20 cellular contexts compared by ENCODE assay signal in the genomic region with DNA sequence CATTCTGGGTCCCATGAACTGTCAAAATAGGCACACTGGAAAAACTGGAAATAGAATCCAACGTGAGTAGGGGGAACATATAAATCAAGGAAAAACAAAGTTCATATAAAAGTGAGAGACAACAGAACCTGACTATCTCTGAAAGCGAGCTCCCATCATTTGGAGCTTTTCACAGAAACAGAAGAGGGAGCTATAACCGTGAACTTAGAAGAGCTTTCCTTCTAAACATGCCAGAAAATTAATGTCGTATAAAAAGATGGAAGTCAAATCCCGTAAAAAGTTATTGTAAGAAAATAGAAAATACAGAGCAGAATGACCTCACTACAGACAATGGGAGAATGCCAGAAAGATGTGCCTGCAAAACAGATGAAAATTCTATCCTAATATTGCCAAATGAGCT. TPM values are rescaled to one million over a fixed set of nuclear protein-coding genes. Genes with fewer than 3 reads are reported as not detected.
DNase-seq lines count a peak whose midpoint lies in the region; ATAC-seq and TF ChIP-seq lines count a peak whose summit lies in the region.
"Had no signal": no experiment of that assay in that cellular context is flagged by ENCODE, and none has a peak within 500 bp of the region (broad histone marks: within the 10 kb centered on the region; RNA-seq: fewer than 3 reads in every experiment).

No MANE protein-coding gene starts in this region.

- H3K9me3 ChIP-seq in Loucy (ENCODE audit: insufficient read depth, low read depth, low read length) (no peaks in the 10 kb centered on the region), osteoblast (ENCODE audit: low read depth, low read length) (no peaks in the 10 kb centered on the region)
- H3K9me3 ChIP-seq: esophagus muscularis mucosa, left ventricle myocardium inferior, spleen, transverse colon had no signal

- no peak overlapping the region for H3K4me2 ChIP-seq in Loucy (ENCODE audit: low read depth, low read length, poor library complexity, severe bottlenecking)
- peak overlapping the region; percentile 2 for H3K4me2 ChIP-seq in osteoblast (ENCODE audit: insufficient read depth, low read length)

- peaks cover 7% of the 10 kb centered on the region for H3K27me3 Mint-ChIP-seq in chondrocyte (ENCODE audit: low read depth)
- H3K27me3 Mint-ChIP-seq: dendritic cell treated with granulocyte-macrophage colony-stimulating factor and Interleukin-4, amounts not matched to agents 40 ng/mL and 50 ng/mL, for 4 days had no signal

- H3K79me2 ChIP-seq in Loucy (ENCODE audit: insufficient read depth, low read length) (no peaks in the 10 kb centered on the region), osteoblast (ENCODE audit: insufficient read depth, low read length) (no peaks in the 10 kb centered on the region)

- WGBS in lower leg skin, 2 donors = 19 to 45% methylated on average over 5 of the region's 5 CpGs

- no peak overlapping the region for H2AFZ ChIP-seq in Loucy (ENCODE audit: low read length)
- H2AFZ ChIP-seq in osteoblast (ENCODE audit: low read length) = no peak overlapping the region

- H3K27ac Mint-ChIP-seq in chondrocyte (ENCODE audit: unreplicated experiment) = no peak overlapping the region
- H3K27ac Mint-ChIP-seq: dendritic cell treated with granulocyte-macrophage colony-stimulating factor and Interleukin-4, amounts not matched to agents 40 ng/mL and 50 ng/mL, for 4 days; stimulated activated memory B cell treated with anti-CD40 and anti-IgM and Interleukin-4, amounts not matched to agents 10 μg/mL and 1 μg/mL and 100 μg/mL, for 72 hours had no signal

- H3K4me1 Mint-ChIP-seq in chondrocyte (ENCODE audit: low read depth) = no peaks in the 10 kb centered on the region
- H3K4me1 Mint-ChIP-seq: stimulated activated memory B cell treated with anti-CD40 and anti-IgM and Interleukin-4, amounts not matched to agents 10 μg/mL and 1 μg/mL and 100 μg/mL, for 72 hours had no signal

- no peaks in the 10 kb centered on the region for H3K9me2 ChIP-seq in Loucy (replicated peaks; ENCODE audit: low read depth, low read length)

- no peak overlapping the region for H3K27ac ChIP-seq in osteoblast (ENCODE audit: low read depth, low read length)
- H3K27ac ChIP-seq: esophagus muscularis mucosa, left ventricle myocardium inferior, spleen, transverse colon had no signal

- H4K20me1 ChIP-seq in Loucy (ENCODE audit: insufficient read depth, low read length, poor library complexity, severe bottlenecking) = no peaks in the 10 kb centered on the region
- H4K20me1 ChIP-seq in osteoblast (ENCODE audit: insufficient read depth, low read length) = no peaks in the 10 kb centered on the region

- H3K4me1 ChIP-seq in Loucy (ENCODE audit: insufficient read depth, low read length, poor library complexity, severe bottlenecking) = no peaks in the 10 kb centered on the region
- peaks cover 8% of the 10 kb centered on the region for H3K4me1 ChIP-seq in osteoblast (ENCODE audit: insufficient read depth, low read length)
- H3K4me1 ChIP-seq: esophagus muscularis mucosa, left ventricle myocardium inferior, spleen, transverse colon had no signal

- H3K27me3 ChIP-seq in Loucy (ENCODE audit: insufficient read depth, low read length, poor library complexity, severe bottlenecking) (no peaks in the 10 kb centered on the region), osteoblast (ENCODE audit: insufficient read depth, low read length) (peaks cover 7% of the 10 kb centered on the region)
- H3K27me3 ChIP-seq: transverse colon had no signal

- ATAC-seq in HG03135 (IDR thresholded peaks at IDR 0.05; ENCODE audit: unreplicated experiment) (no peak), GM21360 (IDR thresholded peaks at IDR 0.05; ENCODE audit: unreplicated experiment) (no peak), HG03045 (IDR thresholded peaks at IDR 0.05; ENCODE audit: unreplicated experiment) (no peak)
- ATAC-seq: stimulated activated memory B cell treated with anti-CD40 and anti-IgM and Interleukin-4, amounts not matched to agents 10 μg/mL and 1 μg/mL and 100 μg/mL, for 72 hours had no signal

- DNase-seq in GM03348 (ENCODE audit: low spot score) (peak; percentile 27), chondrocyte (ENCODE audit: low spot score) (no peak), osteoblast (ENCODE audit: insufficient read length, low spot score, missing footprints) (no peak), lower leg skin (ENCODE audit: low spot score in 2 of 2) (no peak)
- DNase-seq: activated CD8-positive, alpha-beta memory T cell treated with anti-CD3 and anti-CD28 coated beads for 24 hours; aorta; H7; KG1; left ventricle myocardium inferior; NCI-H1436; NCI-H226; spleen; transverse colon had no signal

- TF ChIP-seq POLR2A in lower leg skin (IDR thresholded peaks at IDR 0.05) = no peak

- H3K9me3 Mint-ChIP-seq in chondrocyte (ENCODE audit: low read depth) = peaks cover under 1% of the 10 kb centered on the region
- H3K9me3 Mint-ChIP-seq: dendritic cell treated with granulocyte-macrophage colony-stimulating factor and Interleukin-4, amounts not matched to agents 40 ng/mL and 50 ng/mL, for 4 days; stimulated activated memory B cell treated with anti-CD40 and anti-IgM and Interleukin-4, amounts not matched to agents 10 μg/mL and 1 μg/mL and 100 μg/mL, for 72 hours had no signal

- no peak overlapping the region for H3K4me3 Mint-ChIP-seq in chondrocyte (ENCODE audit: unreplicated experiment)
- H3K4me3 Mint-ChIP-seq: dendritic cell treated with granulocyte-macrophage colony-stimulating factor and Interleukin-4, amounts not matched to agents 40 ng/mL and 50 ng/mL, for 4 days; stimulated activated memory B cell treated with anti-CD40 and anti-IgM and Interleukin-4, amounts not matched to agents 10 μg/mL and 1 μg/mL and 100 μg/mL, for 72 hours had no signal

- no peaks in the 10 kb centered on the region for H3F3A ChIP-seq in Loucy (ENCODE audit: low read depth)

- H3K4me3 ChIP-seq in Loucy (ENCODE audit: low read length, poor library complexity, severe bottlenecking) (no peak overlapping the region), osteoblast (ENCODE audit: insufficient read depth, low read length) (no peak overlapping the region), lower leg skin (ENCODE audit: low read depth, poor library complexity, severe bottlenecking) (no peak overlapping the region)
- H3K4me3 ChIP-seq: esophagus muscularis mucosa, left ventricle myocardium inferior, spleen, transverse colon had no signal

- H3K36me3 ChIP-seq in Loucy (ENCODE audit: insufficient read depth, low read length) (no peaks in the 10 kb centered on the region), osteoblast (ENCODE audit: insufficient read depth, low read length) (no peaks in the 10 kb centered on the region)
- H3K36me3 ChIP-seq: esophagus muscularis mucosa, left ventricle myocardium inferior, spleen, transverse colon had no signal

- H3K9ac ChIP-seq in Loucy (ENCODE audit: low read depth, low read length, poor library complexity, severe bottlenecking) = no peak overlapping the region

- TF ChIP-seq CTCF in Loucy (conservative IDR thresholded peaks at IDR 0.05; ENCODE audit: low read length) (peak; percentile 24; the same call in 1 of the 2 replicates), chondrocyte (IDR thresholded peaks at IDR 0.05) (peak; percentile 50), osteoblast (IDR thresholded peaks at IDR 0.05; ENCODE audit: extremely low read depth, low read depth, low read length) (peak; percentile 42), lower leg skin (IDR thresholded peaks at IDR 0.05) (no peak)

- intact Hi-C loops in lower leg skin (cut with DNase I; ENCODE audit: low total_unique reads) = no loop called here

- no peaks in the 10 kb centered on the region for H3K36me3 Mint-ChIP-seq in chondrocyte (ENCODE audit: low read depth)
- H3K36me3 Mint-ChIP-seq: stimulated activated memory B cell treated with anti-CD40 and anti-IgM and Interleukin-4, amounts not matched to agents 10 μg/mL and 1 μg/mL and 100 μg/mL, for 72 hours had no signal

RNA-seq across cellular contexts. Expression of gene HSD17B10, which starts 23.9 kb away (rescaled TPM):
- total RNA-seq in chondrocyte (69.4 to 91.4 TPM (median 72.3 TPM) in 3 replicates), osteoblast (41.5 and 48.5 TPM in 2 replicates), lower leg skin (100 to 1,000 TPM in 1 of 4 donors, 10 to 100 TPM in 3; 61.2 to 109 (median 83.3) TPM)

RNA-seq across cellular contexts. Expression of gene RIBC1, which starts 35.4 kb away (rescaled TPM):
- 0.38 to 0.99 TPM (median 0.60 TPM) in 3 replicates for total RNA-seq in chondrocyte
- total RNA-seq in osteoblast = 0.29 and 0.72 TPM in 2 replicates
- total RNA-seq in lower leg skin = 1 to 10 TPM in 1 of 4 donors, under 1 TPM in 3; 0.65 to 1.1 (median 0.94) TPM

RNA-seq across cellular contexts. Expression of gene SMC1A, which starts 35.6 kb away (rescaled TPM):
- 42.8 to 69.5 TPM (median 44.4 TPM) in 3 replicates for total RNA-seq in chondrocyte
- total RNA-seq in osteoblast = 14.4 and 14.8 TPM in 2 replicates
- 10 to 100 TPM; 23.0 to 48.9 (median 30.4) TPM for total RNA-seq in lower leg skin

Comparison
In these comparisons a context has a peak if more than half of its experiments do, and no peak if none do; other contexts are left out.
1. CTCF ChIP-seq: peak in Loucy (single experiment), chondrocyte (single experiment) and osteoblast (single experiment); none in lower leg skin (0 of 3).